In genomic region chr3:185318136-185318535, GRCh38 we compare ENCODE assay signal across 2 cellular contexts.
TF ChIP-seq lines count a peak whose summit lies in the region.

No MANE protein-coding gene starts in this region.

TF ChIP-seq in SK-N-SH, 30 proteins besides CTCF, POLR2A, EP300 and RAD21 (continued from another document):
- TF ChIP-seq REST (IDR thresholded peaks at IDR 0.05; ENCODE audit: low read depth, low read length): no peak
- TF ChIP-seq FOXJ3 (CRISPR knock-in tag; IDR thresholded peaks at IDR 0.05): no peak
- no peak for TF ChIP-seq JUND (IDR thresholded peaks at IDR 0.05)
- TF ChIP-seq FOSL2 (IDR thresholded peaks at IDR 0.05; ENCODE audit: borderline replicate concordance, low read depth): no peak
- TF ChIP-seq USF1 (IDR thresholded peaks at IDR 0.05; ENCODE audit: borderline replicate concordance, low read depth): no peak
- TF ChIP-seq GATA2 (CRISPR knock-in tag; IDR thresholded peaks at IDR 0.05): no peak
- TF ChIP-seq TCF12 (IDR thresholded peaks at IDR 0.05): no peak
- TF ChIP-seq ZBTB33 (IDR thresholded peaks at IDR 0.05; ENCODE audit: borderline replicate concordance, low read depth): no peak

TF ChIP-seq in GM12878, 131 proteins besides CTCF, POLR2A, EP300 and RAD21 (continued from another document):
- TF ChIP-seq NKRF (conservative IDR thresholded peaks at IDR 0.05) (no peak), SMARCA5 (IDR thresholded peaks at IDR 0.05) (no peak), KDM1A (IDR thresholded peaks at IDR 0.05; ENCODE audit: borderline replicate concordance) (no peak), ZNF217 (IDR thresholded peaks at IDR 0.05) (no peak), YBX1 (IDR thresholded peaks at IDR 0.05) (no peak), ZNF207 (IDR thresholded peaks at IDR 0.05; ENCODE audit: borderline replicate concordance) (no peak), SIN3A (IDR thresholded peaks at IDR 0.05; ENCODE audit: low read depth, low read length) (no peak), ZBTB4 (CRISPR knock-in tag; IDR thresholded peaks at IDR 0.05) (no peak)
TF ChIP-seq in GM12878: peak in this region for 0.
